Comparison of ENCODE assay signal across 28 cellular contexts in genomic region chrX:30674799-30675198, GRCh38. TPM values are rescaled to one million over a fixed set of nuclear protein-coding genes. Genes with fewer than 3 reads are reported as not detected.
DNase-seq lines count a peak whose midpoint lies in the region; ATAC-seq, FAIRE-seq and TF ChIP-seq lines count a peak whose summit lies in the region.
"Had no signal": no experiment of that assay in that cellular context is flagged by ENCODE, and none has a peak within 500 bp of the region (broad histone marks: within the 10 kb centered on the region; RNA-seq: fewer than 3 reads in every experiment).

No MANE protein-coding gene starts in this region.

- H3K4me3 ChIP-seq in HepG2 (replicated peaks in 1 of 3; ENCODE audit: insufficient read depth in 1 of 3, low read depth in 2 of 3, low read length in 3 of 3), result no peak overlapping the region
- H3K4me3 ChIP-seq in right lobe of liver, result no peak overlapping the region
- no peak overlapping the region for H3K4me3 ChIP-seq in astrocyte (ENCODE audit: insufficient read depth, low read depth, low read length)
- no peak overlapping the region for H3K4me3 ChIP-seq in mucosa of descending colon
- no peak overlapping the region for H3K4me3 ChIP-seq in transverse colon
- H3K4me3 ChIP-seq: BLaER1, GM12878 had no signal

- no peaks in the 10 kb centered on the region for H3K27me3 Mint-ChIP-seq in astrocyte (ENCODE audit: low read depth, unreplicated experiment)
- H3K27me3 Mint-ChIP-seq: CD4-positive, alpha-beta memory T cell; CD4-positive, CD25-positive, alpha-beta regulatory T cell; CD8-positive, alpha-beta memory T cell had no signal

- H3K36me3 ChIP-seq in HepG2 (replicated peaks in 1 of 2; ENCODE audit: control insufficient read depth in 1 of 2, insufficient read depth in 2 of 2, low read length in 2 of 2), result peaks cover 1 to 7% of the 10 kb centered on the region in 2 experiments; a peak in 2 of 5 replicates
- H3K36me3 ChIP-seq in right lobe of liver, result no peaks in the 10 kb centered on the region
- H3K36me3 ChIP-seq in astrocyte (ENCODE audit: insufficient read depth, low read length), result no peaks in the 10 kb centered on the region
- H3K36me3 ChIP-seq in mucosa of descending colon (ENCODE audit: low read depth), result no peaks in the 10 kb centered on the region
- H3K36me3 ChIP-seq in transverse colon, result no peaks in the 10 kb centered on the region
- H3K36me3 ChIP-seq: BE2C had no signal

- no peaks in the 10 kb centered on the region for H3K79me2 ChIP-seq in HepG2 (ENCODE audit: insufficient read depth, low read length)
- H3K79me2 ChIP-seq in astrocyte (ENCODE audit: insufficient read depth, low read length), result no peaks in the 10 kb centered on the region

- H3K9me3 Mint-ChIP-seq in astrocyte (ENCODE audit: unreplicated experiment), result peaks cover 2% of the 10 kb centered on the region
- H3K9me3 Mint-ChIP-seq: CD4-positive, CD25-positive, alpha-beta regulatory T cell; CD8-positive, alpha-beta memory T cell had no signal

- CTCF ChIA-PET in HepG2 (lab: Yijun Ruan, JAX; ENCODE audit: low intra/inter-chr PET ratio, low total read pairs), result no interaction called here

- WGBS in HepG2 (ENCODE audit: low lambda C conversion rate), result 92% methylated on average over 3 of the region's 3 CpGs
- 68% methylated on average over 3 of the region's 3 CpGs for WGBS in right lobe of liver (ENCODE audit: insufficient coverage, low coverage, low lambda C conversion rate, missing lambda C conversion rate)
- 61 to 100% methylated on average over 1 to 3 of the region's 3 CpGs for WGBS in transverse colon (ENCODE audit: low coverage in 1 of 2), 2 donors

- H3K36me3 Mint-ChIP-seq in astrocyte (ENCODE audit: low read depth, unreplicated experiment), result no peaks in the 10 kb centered on the region

- no TSS peak for BruUV-seq in HepG2 (replicated peaks; lab: Mats Ljungman, UMichigan)

- H3K27ac Mint-ChIP-seq in astrocyte (ENCODE audit: unreplicated experiment), result no peak overlapping the region
- H3K27ac Mint-ChIP-seq: CD4-positive, alpha-beta memory T cell; CD4-positive, CD25-positive, alpha-beta regulatory T cell; CD8-positive, alpha-beta memory T cell had no signal

- H3K4me1 ChIP-seq in HepG2 (ENCODE audit: insufficient read depth, low read length), result peaks cover 37% of the 10 kb centered on the region
- peaks cover 0 to 8% (median 0%) of the 10 kb centered on the region in 4 donors for H3K4me1 ChIP-seq in right lobe of liver
- H3K4me1 ChIP-seq in astrocyte (ENCODE audit: insufficient read depth, low read length), result no peaks in the 10 kb centered on the region
- peaks cover 2% of the 10 kb centered on the region for H3K4me1 ChIP-seq in mucosa of descending colon (ENCODE audit: low read depth)
- no peaks in the 10 kb centered on the region for H3K4me1 ChIP-seq in transverse colon
- H3K4me1 ChIP-seq: BE2C, BLaER1 had no signal

- in situ Hi-C loops in HepG2 (cut with HindIII; ENCODE audit: extremely low pct_ligation_motif_present, low pct_unique_long_range_greater_than_20kb) (no loop called here), transverse colon (cut with MboI; ENCODE audit: low pct_ligation_motif_present in 1 of 4, low pct_unique_long_range_greater_than_20kb in 1 of 4, low sequenced_read_pairs in 3 of 4) (no loop called here)

- H4K20me1 ChIP-seq in HepG2 (ENCODE audit: insufficient read depth, low read length) (no peaks in the 10 kb centered on the region), astrocyte (ENCODE audit: insufficient read depth, low read length) (no peaks in the 10 kb centered on the region)
- H4K20me1 ChIP-seq: BLaER1 had no signal

- no peak overlapping the region for H3K4me3 Mint-ChIP-seq in astrocyte (ENCODE audit: unreplicated experiment)
- H3K4me3 Mint-ChIP-seq: CD14-positive monocyte; CD4-positive, alpha-beta memory T cell; CD4-positive, CD25-positive, alpha-beta regulatory T cell; CD8-positive, alpha-beta memory T cell had no signal

- no peak for TF ChIP-seq CTCF in HepG2 (CRISPR knock-in tag; IDR thresholded peaks at IDR 0.05)
- no peak for TF ChIP-seq CTCF in right lobe of liver (IDR thresholded peaks at IDR 0.05)
- no peak for TF ChIP-seq CTCF in astrocyte (IDR thresholded peaks at IDR 0.05; ENCODE audit: insufficient read depth, low read depth, low read length)
- TF ChIP-seq CTCF in mucosa of descending colon (IDR thresholded peaks at IDR 0.05), result no peak
- TF ChIP-seq CTCF in transverse colon (IDR thresholded peaks at IDR 0.05), result no peak

- intact Hi-C loops in HepG2 (cut with micrococcal nuclease; ENCODE audit: unreplicated experiment), result loop anchor here (5.0 kb wide), 1 partner anchor 37 kb away; no protein-coding TSS in a partner anchor
- intact Hi-C loops in right lobe of liver (cut with DNase I), result no loop called here
- intact Hi-C loops in mucosa of descending colon (cut with DNase I, micrococcal nuclease), result no loop called here
- intact Hi-C loops in transverse colon (cut with DNase I; ENCODE audit: low total_unique reads), result no loop called here

- TF ChIP-seq POLR2A in HepG2 (IDR thresholded peaks at IDR 0.05; ENCODE audit: insufficient read depth in 1 of 2, low read depth in 2 of 2, low read length in 2 of 2) (no peak), right lobe of liver (IDR thresholded peaks at IDR 0.05) (no peak), transverse colon (IDR thresholded peaks at IDR 0.05) (no peak)

- DNase-seq in HepG2 (ENCODE audit: low spot score) (no peak), right lobe of liver (no peak), astrocyte (ENCODE audit: low read depth) (no peak), mucosa of descending colon (no peak), transverse colon (no peak)
- no peak for DNase-seq in stimulated activated CD4-positive, alpha-beta T cell treated with anti-CD3 and anti-CD28 coated beads, Interleukin-4, amount 100 ng/mL, for 1 hour
- DNase-seq: 8988T; ACHN; BE2C; C1 segment of cervical spinal cord; CD4-positive, alpha-beta memory T cell; CD4-positive, CD25-positive, alpha-beta regulatory T cell; CD8-positive, alpha-beta memory T cell; COR-L47; DMS 273 treated with DMSO at 0.1 percent for 48 hours; DMS153; DMS53; DMS79; DND-41; EL; GDM1 had no signal

- TF ChIP-seq EP300 in HepG2 (IDR thresholded peaks at IDR 0.05; ENCODE audit: low read depth in 2 of 2, low read length in 2 of 2) (no peak), HepG2 (CRISPR knock-in tag; IDR thresholded peaks at IDR 0.05; ENCODE audit: borderline replicate concordance) (no peak), transverse colon (IDR thresholded peaks at IDR 0.05; ENCODE audit: low read depth) (no peak)

- no peaks in the 10 kb centered on the region for H3K4me1 Mint-ChIP-seq in astrocyte (ENCODE audit: low read depth, unreplicated experiment)
- H3K4me1 Mint-ChIP-seq: CD14-positive monocyte; CD4-positive, alpha-beta memory T cell; CD4-positive, CD25-positive, alpha-beta regulatory T cell; CD8-positive, alpha-beta memory T cell had no signal

- H3K9ac ChIP-seq in HepG2 (ENCODE audit: insufficient read depth, low read depth, low read length) (no peak overlapping the region), astrocyte (ENCODE audit: low read length) (no peak overlapping the region)
- H3K9ac ChIP-seq: BLaER1 had no signal

- POLR2A ChIA-PET in HepG2 (lab: Yijun Ruan, JAX), result interaction anchor here (1.0 kb wide), 1 partner anchor 19 kb away, joined by 3 read pairs; no protein-coding TSS in a partner anchor

- FAIRE-seq in HepG2 (lab: Jason Lieb, UNC), result no peak
- peak; percentile 9 for FAIRE-seq in astrocyte (lab: Jason Lieb, UNC)
- FAIRE-seq: A204.1, GM12878, GM12892, GM19239 had no signal

- no peak for TF ChIP-seq RAD21 in HepG2 (CRISPR knock-in tag; IDR thresholded peaks at IDR 0.05)

- ATAC-seq in HepG2 (no peak), right lobe of liver (no peak), mucosa of descending colon (peak; percentile 57), HG03520 (IDR thresholded peaks at IDR 0.05; ENCODE audit: unreplicated experiment) (no peak)
- ATAC-seq: GM12878 had no signal

- H2AFZ ChIP-seq in HepG2 (ENCODE audit: low read length) (no peak overlapping the region), astrocyte (ENCODE audit: low read depth, low read length) (no peak overlapping the region)

- H3K4me2 ChIP-seq in HepG2 (ENCODE audit: low read depth, low read length) (no peak overlapping the region), astrocyte (ENCODE audit: low read length) (no peak overlapping the region)
- H3K4me2 ChIP-seq: BLaER1 had no signal

- H3K27ac ChIP-seq in HepG2 (ENCODE audit: extremely low read length, insufficient read depth, low read length) (no peak overlapping the region), right lobe of liver (no peak overlapping the region), astrocyte (ENCODE audit: low read depth, low read length) (no peak overlapping the region), transverse colon (no peak overlapping the region)
- H3K27ac ChIP-seq: BLaER1 had no signal

- H3K9me3 ChIP-seq in HepG2 (ENCODE audit: low read length) (no peaks in the 10 kb centered on the region), right lobe of liver (no peaks in the 10 kb centered on the region), astrocyte (ENCODE audit: insufficient read depth, low read depth, low read length) (no peaks in the 10 kb centered on the region), mucosa of descending colon (no peaks in the 10 kb centered on the region), transverse colon (no peaks in the 10 kb centered on the region)
- H3K9me3 ChIP-seq: BE2C, BLaER1 had no signal

- H3K27me3 ChIP-seq in HepG2 (ENCODE audit: control insufficient read depth in 1 of 2, insufficient read depth in 2 of 2, low read length in 2 of 2) (no peaks in the 10 kb centered on the region), right lobe of liver (no peaks in the 10 kb centered on the region), astrocyte (ENCODE audit: insufficient read depth, low read length) (no peaks in the 10 kb centered on the region), transverse colon (no peaks in the 10 kb centered on the region)
- H3K27me3 ChIP-seq: BE2C, BLaER1 had no signal

RNA-seq across cellular contexts. Expression of gene GK, which starts 21.6 kb away (rescaled TPM):
- 64.2 and 91.1 TPM in 2 replicates for total RNA-seq in HepG2 (2016; rRNA removed; fragmentation: Illumina TruSeq; extraction: Trizol)
- total RNA-seq in HepG2 (2016; cell fraction: cytosol; rRNA removed; fragmentation: Illumina TruSeq; extraction: Trizol; ENCODE audit: low read depth), result 8.4 and 10.9 TPM in 2 replicates
- total RNA-seq in HepG2 (2016; cell fraction: insoluble cytoplasmic fraction; rRNA removed; fragmentation: Illumina TruSeq; extraction: Trizol), result 66.0 and 90.6 TPM in 2 replicates
- 16.0 and 19.5 TPM in 2 replicates for total RNA-seq in HepG2 (2016; cell fraction: membrane; rRNA removed; fragmentation: Illumina TruSeq; extraction: Trizol)
- 61.7 and 67.1 TPM in 2 replicates for total RNA-seq in HepG2 (2016; cell fraction: nucleus; rRNA removed; fragmentation: Illumina TruSeq; extraction: Trizol)
- 265 and 274 TPM in 2 replicates for polyA plus RNA-seq in HepG2 (2011; rRNA removed)
- polyA plus RNA-seq in HepG2 (2011; cell fraction: cytosol; rRNA removed), result 91.6 and 146 TPM in 2 replicates
- 267 and 310 TPM in 2 replicates for polyA plus RNA-seq in HepG2 (2011; cell fraction: nucleus; rRNA removed)
- 133 and 173 TPM in 2 replicates for polyA plus RNA-seq in HepG2 (2012)
- polyA plus RNA-seq in HepG2 (2016; cell fraction: cytosol; fragmentation: Illumina TruSeq; extraction: Trizol; ENCODE audit: low read depth), result 4.9 and 5.5 TPM in 2 replicates
- polyA plus RNA-seq in HepG2 (2016; cell fraction: insoluble cytoplasmic fraction; fragmentation: Illumina TruSeq; extraction: Trizol; ENCODE audit: low read depth), result 71.8 and 74.5 TPM in 2 replicates
- 8.3 and 9.0 TPM in 2 replicates for polyA plus RNA-seq in HepG2 (2016; cell fraction: membrane; fragmentation: Illumina TruSeq; extraction: Trizol; ENCODE audit: low read depth)
- 71.3 and 81.0 TPM in 2 replicates for polyA plus RNA-seq in HepG2 (2016; cell fraction: nucleus; fragmentation: Illumina TruSeq; extraction: Trizol; ENCODE audit: insufficient read depth, low read depth)
- polyA minus RNA-seq in HepG2 (2011; rRNA and poly(A)+ RNA removed; ENCODE audit: low replicate concordance), result 11.6 and 131 TPM in 2 replicates
- 129 and 164 TPM in 2 replicates for polyA minus RNA-seq in HepG2 (2011; cell fraction: cytosol; rRNA and poly(A)+ RNA removed)
- polyA minus RNA-seq in HepG2 (2011; cell fraction: nucleus; rRNA and poly(A)+ RNA removed), result 724 and 744 TPM in 2 replicates
- 100 to 1,000 TPM in 3 of 6 experiments, 10 to 100 TPM in 3; 23.6 to 121 (median 73.2) TPM for total RNA-seq in right lobe of liver
- total RNA-seq in astrocyte, result 2.8 and 2.9 TPM in 2 replicates
- total RNA-seq in mucosa of descending colon, result 10 to 100 TPM; 25.3 to 53.5 (median 32.2) TPM
- total RNA-seq in transverse colon, result 10 to 100 TPM in 3 of 4 donors, 1 to 10 TPM in 1; 2.2 to 30.2 (median 19.6) TPM
